ENCODE assay signal across 12 cellular contexts in genomic region chr3:71978150-71978721, GRCh38.
A peak's percentile ranks its signal among the peaks of the same experiment; 100 is the strongest.
DNase-seq lines count a peak whose midpoint lies in the region; ATAC-seq and TF ChIP-seq lines count a peak whose summit lies in the region.
"Had no signal": no experiment of that assay in that cellular context is flagged by ENCODE, and none has a peak within 500 bp of the region (broad histone marks: within the 10 kb centered on the region; RNA-seq: fewer than 3 reads in every experiment).

No MANE protein-coding gene starts in this region.

- CTCF ChIA-PET in Caco-2 (lab: Charles Lee): interaction anchor here (0.5 kb wide), 1 partner anchor 716 kb away, joined by 7 read pairs; no protein-coding TSS in a partner anchor

- no peaks in the 10 kb centered on the region for H3K27me3 Mint-ChIP-seq in activated T-helper 2 cell treated with anti-CD3 and anti-CD28 coated beads, Interferon-gamma antibody, Interleukin-2, Interleukin-4, amounts not matched to agents 10 μg/mL and 5 μg/mL and 100 μg/mL, durations not matched to agents 14 hours and 24 hours and 36 hours (ENCODE audit: low read depth)
- no peaks in the 10 kb centered on the region for H3K27me3 Mint-ChIP-seq in Caco-2 (ENCODE audit: insufficient read depth, unreplicated experiment)

- peaks cover 46% of the 10 kb centered on the region for H3K4me1 Mint-ChIP-seq in activated T-helper 2 cell treated with anti-CD3 and anti-CD28 coated beads, Interferon-gamma antibody, Interleukin-2, Interleukin-4, amounts not matched to agents 10 μg/mL and 5 μg/mL and 100 μg/mL, durations not matched to agents 14 hours and 24 hours and 36 hours (ENCODE audit: low read depth)
- H3K4me1 Mint-ChIP-seq in Caco-2 (ENCODE audit: low read depth, unreplicated experiment): peaks cover 10% of the 10 kb centered on the region

- no peaks in the 10 kb centered on the region for H3K9me3 ChIP-seq in Caco-2
- H3K9me3 ChIP-seq: thoracic aorta had no signal

- peaks cover 5% of the 10 kb centered on the region for H3K9me3 Mint-ChIP-seq in activated T-helper 2 cell treated with anti-CD3 and anti-CD28 coated beads, Interferon-gamma antibody, Interleukin-2, Interleukin-4, amounts not matched to agents 10 μg/mL and 5 μg/mL and 100 μg/mL, durations not matched to agents 14 hours and 24 hours and 36 hours
- H3K9me3 Mint-ChIP-seq in Caco-2 (ENCODE audit: unreplicated experiment): no peaks in the 10 kb centered on the region

- no peaks in the 10 kb centered on the region for H3K36me3 ChIP-seq in Caco-2 (ENCODE audit: control insufficient read depth, insufficient read depth, low read length)
- H3K36me3 ChIP-seq: sigmoid colon, thoracic aorta had no signal

- DNase-seq in DMS79 treated with DMSO at 0.1 percent for 48 hours (lab: John Stamatoyannopoulos, UW) (peak; percentile 6), DMS79 (lab: John Stamatoyannopoulos, UW) (no peak), Kasumi-1 (lab: John Stamatoyannopoulos, UW) (no peak), C1 segment of cervical spinal cord (lab: John Stamatoyannopoulos, UW) (no peak), Caco-2 (no peak)
- peak; percentile 28 for DNase-seq in activated T-helper 2 cell treated with anti-CD3 and anti-CD28 coated beads, Interferon-gamma antibody, Interleukin-2, Interleukin-4, amounts not matched to agents 10 μg/mL and 5 μg/mL and 100 μg/mL, durations not matched to agents 14 hours and 24 hours and 36 hours (ENCODE audit: low spot score)
- DNase-seq: NCI-H2227 treated with DMSO at 0.1 percent for 48 hours, sigmoid colon had no signal

- H3K27ac Mint-ChIP-seq in activated T-helper 2 cell treated with anti-CD3 and anti-CD28 coated beads, Interferon-gamma antibody, Interleukin-2, Interleukin-4, amounts not matched to agents 10 μg/mL and 5 μg/mL and 100 μg/mL, durations not matched to agents 14 hours and 24 hours and 36 hours: peak overlapping the region; percentile 84
- no peak overlapping the region for H3K27ac Mint-ChIP-seq in Caco-2 (ENCODE audit: unreplicated experiment)

- POLR2A ChIA-PET in Caco-2 (lab: Charles Lee): no interaction called here

- no peak for TF ChIP-seq CTCF in Caco-2 (IDR thresholded peaks at IDR 0.05; ENCODE audit: insufficient read depth in 1 of 2, low read depth in 1 of 2, low read length in 1 of 2, severe bottlenecking in 1 of 2, unreplicated experiment in 1 of 2)

- BruUV-seq in Caco-2 (replicated peaks; lab: Mats Ljungman, UMichigan): no TSS peak

- H3K4me1 ChIP-seq in Caco-2: peaks cover 31% of the 10 kb centered on the region
- H3K4me1 ChIP-seq: sigmoid colon had no signal

- H3K4me3 ChIP-seq in Caco-2 (ENCODE audit: low read depth, low read length): no peak overlapping the region
- H3K4me3 ChIP-seq: coronary artery, sigmoid colon, thoracic aorta had no signal

- ATAC-seq in GM19467 (IDR thresholded peaks at IDR 0.05; ENCODE audit: unreplicated experiment) (peak; percentile 85), HG03103 (IDR thresholded peaks at IDR 0.05; ENCODE audit: low read depth, unreplicated experiment) (peak; percentile 73)

- H3K36me3 Mint-ChIP-seq in activated T-helper 2 cell treated with anti-CD3 and anti-CD28 coated beads, Interferon-gamma antibody, Interleukin-2, Interleukin-4, amounts not matched to agents 10 μg/mL and 5 μg/mL and 100 μg/mL, durations not matched to agents 14 hours and 24 hours and 36 hours (ENCODE audit: low read depth): no peaks in the 10 kb centered on the region
- H3K36me3 Mint-ChIP-seq in Caco-2 (ENCODE audit: insufficient read depth, unreplicated experiment): peaks cover 5% of the 10 kb centered on the region

- no peaks in the 10 kb centered on the region for H3K27me3 ChIP-seq in Caco-2 (replicated peaks; ENCODE audit: control insufficient read depth, insufficient read depth, low read length)
- H3K27me3 ChIP-seq: sigmoid colon had no signal

- H3K4me3 Mint-ChIP-seq in activated T-helper 2 cell treated with anti-CD3 and anti-CD28 coated beads, Interferon-gamma antibody, Interleukin-2, Interleukin-4, amounts not matched to agents 10 μg/mL and 5 μg/mL and 100 μg/mL, durations not matched to agents 14 hours and 24 hours and 36 hours (ENCODE audit: low read depth): peak overlapping the region; percentile 37
- H3K4me3 Mint-ChIP-seq in Caco-2 (ENCODE audit: unreplicated experiment): no peak overlapping the region

- intact Hi-C loops in activated T-helper 2 cell treated with anti-CD3 and anti-CD28 coated beads, Interferon-gamma antibody, Interleukin-2, Interleukin-4, amounts not matched to agents 10 μg/mL and 5 μg/mL and 100 μg/mL, durations not matched to agents 14 hours and 24 hours and 36 hours (cut with micrococcal nuclease): loop anchor here (1.0 to 5.0 kb wide), 3 partner anchors 20 to 441 kb away; no protein-coding TSS in a partner anchor
- intact Hi-C loops in Caco-2 (cut with micrococcal nuclease; ENCODE audit: unreplicated experiment): no loop called here

Comparison
In these comparisons a context has a peak if more than half of its experiments do, and no peak if none do; other contexts are left out.
1. DNase-seq: peak in DMS79 treated with DMSO at 0.1 percent for 48 hours (single experiment) and activated T-helper 2 cell treated with anti-CD3 and anti-CD28 coated beads, Interferon-gamma antibody, Interleukin-2, Interleukin-4, amounts not matched to agents 10 μg/mL and 5 μg/mL and 100 μg/mL, durations not matched to agents 14 hours and 24 hours and 36 hours (single experiment); none in DMS79 (single experiment), Kasumi-1 (0 of 2), C1 segment of cervical spinal cord (0 of 14) and Caco-2 (0 of 2).